21 cellular contexts compared by ENCODE assay signal in the genomic region with DNA sequence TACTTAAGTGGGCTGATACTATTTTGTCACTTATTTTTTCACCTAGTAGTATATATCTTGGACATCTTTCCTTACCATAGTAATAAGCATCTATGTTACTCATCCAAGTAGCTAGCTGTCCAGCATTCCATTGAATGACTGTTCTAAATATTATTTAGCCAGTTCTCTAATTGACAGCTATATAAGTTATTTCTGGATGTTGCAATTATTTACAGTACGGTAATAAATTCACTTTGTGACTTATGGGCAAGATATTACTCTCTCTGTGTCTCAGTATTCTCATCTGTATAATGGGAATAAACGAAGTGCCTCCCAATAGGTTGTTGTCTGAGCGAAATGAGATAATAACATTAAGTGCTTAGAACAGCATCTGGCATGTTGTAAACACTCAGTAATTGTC. TPM values are rescaled to one million over a fixed set of nuclear protein-coding genes. Genes with fewer than 3 reads are reported as not detected.
DNase-seq lines count a peak whose midpoint lies in the region; ATAC-seq and TF ChIP-seq lines count a peak whose summit lies in the region.
"Had no signal": no experiment of that assay in that cellular context is flagged by ENCODE, and none has a peak within 500 bp of the region (broad histone marks: within the 10 kb centered on the region; RNA-seq: fewer than 3 reads in every experiment).

No MANE protein-coding gene starts in this region.

- no peaks in the 10 kb centered on the region for H3K4me1 ChIP-seq in RWPE2 (ENCODE audit: insufficient read depth, poor library complexity, severe bottlenecking)
- H3K4me1 ChIP-seq in trophoblast cell (ENCODE audit: control insufficient read depth in 1 of 2, insufficient read depth in 2 of 2, low read length in 2 of 2) = no peaks in the 10 kb centered on the region
- H3K4me1 ChIP-seq: Caco-2 had no signal

- no peak overlapping the region for H2BK120ac ChIP-seq in trophoblast cell (ENCODE audit: insufficient read depth, low read length, poor library complexity)

- H3K36me3 ChIP-seq in RWPE2 (ENCODE audit: low read depth) (no peaks in the 10 kb centered on the region), trophoblast cell (ENCODE audit: control insufficient read depth in 1 of 2, insufficient read depth in 2 of 2, low read length in 2 of 2) (no peaks in the 10 kb centered on the region), brain microvascular endothelial cell (replicated peaks) (no peaks in the 10 kb centered on the region)

- no peaks in the 10 kb centered on the region for H3K27me3 ChIP-seq in RWPE2 (ENCODE audit: insufficient read depth, poor library complexity, severe bottlenecking)
- H3K27me3 ChIP-seq in trophoblast cell (ENCODE audit: insufficient read depth, low read length) = no peaks in the 10 kb centered on the region
- H3K27me3 ChIP-seq in brain microvascular endothelial cell (replicated peaks) = no peaks in the 10 kb centered on the region
- H3K27me3 ChIP-seq: BLaER1 treated with 17β-estradiol and CSF1 and Interleukin-3, amounts not matched to agents 10 nM and 100 nM had no signal

- DNase-seq in HCEC 1CT (peak; percentile 64), RWPE2 (ENCODE audit: low spot score) (no peak), epithelial cell of esophagus (ENCODE audit: low read depth) (peak; percentile 35), trophoblast cell (peak; percentile 30 to 73), T-helper 9 cell (no peak), NCI-H1417 (lab: John Stamatoyannopoulos, UW) (no peak), brain microvascular endothelial cell (no peak)
- DNase-seq in central memory CD4-positive, alpha-beta T cell = no peak
- DNase-seq: ACHN; Caco-2; CD4-positive, alpha-beta memory T cell; DMS 273 treated with DMSO at 0.1 percent for 48 hours; Kasumi-1; NCI-H1417 treated with DMSO at 0.1 percent for 48 hours; NCI-H187; NCI-H446 treated with DMSO at 0.1 percent for 48 hours; NCI-H526 treated with DMSO at 0.1 percent for 48 hours; OCI-M1; SHP77; SW 1271 had no signal

- WGBS in trophoblast cell (ENCODE audit: extremely low coverage, insufficient coverage, insufficient read length) = no CpG with 5 or more reads among the region's 3 CpGs

- H3K27ac ChIP-seq in RWPE2 (ENCODE audit: poor library complexity, severe bottlenecking) = no peak overlapping the region
- H3K27ac ChIP-seq in trophoblast cell (ENCODE audit: low read depth, low read length) = no peak overlapping the region
- no peak overlapping the region for H3K27ac ChIP-seq in brain microvascular endothelial cell
- H3K27ac ChIP-seq: BLaER1 treated with 17β-estradiol and CSF1 and Interleukin-3, amounts not matched to agents 10 nM and 100 nM had no signal

- no peak overlapping the region for H2BK5ac ChIP-seq in trophoblast cell (ENCODE audit: low read depth, low read length, poor library complexity)

- no peak overlapping the region for H3K4me2 ChIP-seq in trophoblast cell (ENCODE audit: low read length)
- H3K4me2 ChIP-seq: BLaER1 treated with 17β-estradiol and CSF1 and Interleukin-3, amounts not matched to agents 10 nM and 100 nM had no signal

- no peak overlapping the region for H3K4ac ChIP-seq in trophoblast cell (ENCODE audit: low read depth, low read length)

- H3K14ac ChIP-seq in trophoblast cell (ENCODE audit: low read length) = no peak overlapping the region

- peak; percentile 42; the same call in 1 of the 3 replicates for ATAC-seq in RWPE2 (ENCODE audit: low read depth)

- H4K12ac ChIP-seq in trophoblast cell (ENCODE audit: low read depth, low read length) = no peak overlapping the region

- TF ChIP-seq CTCF in RWPE2 (IDR thresholded peaks at IDR 0.05; ENCODE audit: poor library complexity, severe bottlenecking) (no peak), epithelial cell of esophagus (IDR thresholded peaks at IDR 0.05; ENCODE audit: insufficient read depth, low read depth, low read length, missing control alignments) (no peak), brain microvascular endothelial cell (IDR thresholded peaks at IDR 0.05; ENCODE audit: low read depth, low read length, missing control alignments) (no peak)

- no peak overlapping the region for H3K23ac ChIP-seq in trophoblast cell (ENCODE audit: low read length)

- no peaks in the 10 kb centered on the region for H3K79me1 ChIP-seq in trophoblast cell (ENCODE audit: low read length)

- H3K18ac ChIP-seq in trophoblast cell (ENCODE audit: low read length) = no peak overlapping the region

- H3K4me3 ChIP-seq in RWPE2 (ENCODE audit: severe bottlenecking) (no peak overlapping the region), epithelial cell of esophagus (ENCODE audit: low read length) (no peak overlapping the region), trophoblast cell (ENCODE audit: low read depth, low read length) (no peak overlapping the region), brain microvascular endothelial cell (ENCODE audit: low read depth, low read length) (no peak overlapping the region)
- H3K4me3 ChIP-seq: BLaER1 treated with 17β-estradiol and CSF1 and Interleukin-3, amounts not matched to agents 10 nM and 100 nM had no signal

- H3K79me2 ChIP-seq in trophoblast cell (ENCODE audit: control insufficient read depth, insufficient read depth, low read length, poor library complexity) = no peaks in the 10 kb centered on the region

- no peak overlapping the region for H4K8ac ChIP-seq in trophoblast cell (ENCODE audit: low read depth, low read length)

- no peak overlapping the region for H2BK12ac ChIP-seq in trophoblast cell (ENCODE audit: low read length)

- in situ Hi-C loops in brain microvascular endothelial cell (cut with HindIII; ENCODE audit: low pct_ligation_motif_present, low sequenced_read_pairs) = no loop called here

- H4K91ac ChIP-seq in trophoblast cell (ENCODE audit: low read depth, low read length) = no peak overlapping the region

- no peak overlapping the region for H2AK5ac ChIP-seq in trophoblast cell (ENCODE audit: low read length)

- H2AFZ ChIP-seq in trophoblast cell (ENCODE audit: insufficient read depth, low read length, poor library complexity) = no peak overlapping the region

- no peaks in the 10 kb centered on the region for H3K9me3 ChIP-seq in RWPE2 (ENCODE audit: severe bottlenecking)
- H3K9me3 ChIP-seq in trophoblast cell (ENCODE audit: insufficient read depth, low read depth, low read length) = peaks cover 8% of the 10 kb centered on the region

- H3K9ac ChIP-seq in trophoblast cell (ENCODE audit: low read length) = no peak overlapping the region
- H3K9ac ChIP-seq: BLaER1 treated with 17β-estradiol and CSF1 and Interleukin-3, amounts not matched to agents 10 nM and 100 nM had no signal

RNA-seq across cellular contexts. Expression of a gene that starts 46.6 kb away (rescaled TPM):
- polyA plus RNA-seq in trophoblast cell (2013) = 17.8 and 18.9 TPM in 2 replicates

Comparison
In these comparisons a context has a peak if more than half of its experiments do, and no peak if none do; other contexts are left out.
1. DNase-seq: peak in HCEC 1CT (single experiment), epithelial cell of esophagus (single experiment) and trophoblast cell (2 of 2); none in RWPE2 (single experiment), T-helper 9 cell (single experiment), NCI-H1417 (0 of 3), central memory CD4-positive, alpha-beta T cell (single experiment) and brain microvascular endothelial cell (single experiment).